19 cellular contexts compared by ENCODE assay signal in the genomic region with DNA sequence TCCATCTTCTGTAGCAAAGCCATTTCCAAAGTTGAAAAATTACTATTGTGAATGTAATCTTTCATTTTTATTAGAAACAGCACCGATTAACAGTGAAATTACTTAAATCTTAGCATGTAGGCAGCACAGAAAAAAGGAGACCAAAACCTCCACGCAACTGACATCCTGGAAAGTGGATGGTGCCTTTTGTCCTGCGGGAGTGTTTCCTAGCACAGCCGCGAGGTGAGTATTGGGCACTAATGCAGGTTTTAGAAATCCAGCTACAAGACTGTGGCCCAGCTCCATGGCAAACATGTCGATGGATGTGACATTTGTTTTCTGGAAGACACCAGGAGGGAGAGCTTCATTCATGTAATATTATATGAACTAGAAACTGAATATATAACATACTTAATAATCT.
"Had no signal": no experiment of that assay in that cellular context is flagged by ENCODE, and none has a peak within 500 bp of the region (broad histone marks: within the 10 kb centered on the region; RNA-seq: fewer than 3 reads in every experiment).

No MANE protein-coding gene starts in this region.

- H3K27me3 Mint-ChIP-seq: activated naive CD4-positive, alpha-beta T cell treated with anti-CD3 and anti-CD28 coated beads, Interleukin-2, amount 10 ng/mL, durations not matched to agents 7 days and 5 days; activated T-helper 17 cell treated with anti-CD3 and anti-CD28 coated beads, Interleukin-2, amount 50 U/mL, for 72 hours; naive B cell; T-cell had no signal

- H3K9me3 ChIP-seq: adrenal gland, gastroesophageal sphincter, lower lobe of right lung, suprapubic skin, upper lobe of left lung had no signal

- DNase-seq: activated CD4-positive, alpha-beta T cell treated with anti-CD3 and anti-CD28 coated beads for 4 hours; activated CD8-positive, alpha-beta memory T cell treated with anti-CD3 and anti-CD28 coated beads for 24 hours; activated naive CD4-positive, alpha-beta T cell treated with anti-CD3 and anti-CD28 coated beads, Interleukin-2, amount 10 ng/mL, durations not matched to agents 7 days and 5 days; adrenal gland; central memory CD4-positive, alpha-beta T cell; cortex of kidney; effector memory CD4-positive, alpha-beta T cell; hippocampal formation; lower lobe of right lung; naive B cell; right cardiac atrium; T-cell had no signal

- H3K4me3 Mint-ChIP-seq: activated naive CD4-positive, alpha-beta T cell treated with anti-CD3 and anti-CD28 coated beads, Interleukin-2, amount 10 ng/mL, durations not matched to agents 7 days and 5 days; activated T-helper 17 cell treated with anti-CD3 and anti-CD28 coated beads, Interleukin-2, amount 50 U/mL, for 72 hours; naive B cell; T-cell had no signal

- H3K27ac ChIP-seq: adrenal gland, epithelial cell of prostate, gastroesophageal sphincter, lower lobe of right lung, suprapubic skin, upper lobe of left lung, VCaP had no signal

- H3K27ac Mint-ChIP-seq: activated naive CD4-positive, alpha-beta T cell treated with anti-CD3 and anti-CD28 coated beads, Interleukin-2, amount 10 ng/mL, durations not matched to agents 7 days and 5 days; T-cell had no signal

- H3K4me2 ChIP-seq: smooth muscle cell had no signal

- H3K4me1 ChIP-seq: adrenal gland, lower lobe of right lung, upper lobe of left lung had no signal

- H3K4me3 ChIP-seq: adrenal gland, gastroesophageal sphincter, lower lobe of right lung, smooth muscle cell, suprapubic skin, upper lobe of left lung had no signal

- ATAC-seq: activated T-helper 17 cell treated with anti-CD3 and anti-CD28 coated beads, Interleukin-2, amount 50 U/mL, for 72 hours; gastroesophageal sphincter; right cardiac atrium; T-cell had no signal

- H3K27me3 ChIP-seq: adrenal gland, gastroesophageal sphincter, suprapubic skin, upper lobe of left lung had no signal
